Comparison of ENCODE assay signal across 1 cellular context in genomic region chr9:107425110-107426025, GRCh38.
A peak's percentile ranks its signal among the peaks of the same experiment; 100 is the strongest.
TF ChIP-seq lines count a peak whose summit lies in the region.

No MANE protein-coding gene starts in this region.

TF ChIP-seq in HepG2, 621 proteins besides CTCF, POLR2A, EP300 and RAD21 (continued from another document and continues in another):
- no peak for TF ChIP-seq THAP8 (CRISPR knock-in tag; IDR thresholded peaks at IDR 0.05; ENCODE audit: borderline replicate concordance)
- no peak for TF ChIP-seq ZNF24 (IDR thresholded peaks at IDR 0.05)
- no peak for TF ChIP-seq ZNF605 (CRISPR knock-in tag; IDR thresholded peaks at IDR 0.05)
- no peak for TF ChIP-seq ZNF292 (CRISPR knock-in tag; IDR thresholded peaks at IDR 0.05; ENCODE audit: borderline replicate concordance, low read depth)
- no peak for TF ChIP-seq NR2F6 (IDR thresholded peaks at IDR 0.05)
- TF ChIP-seq NR2F6 (CRISPR knock-in tag; IDR thresholded peaks at IDR 0.05) = no peak
- TF ChIP-seq ZNF263 (CRISPR knock-in tag; IDR thresholded peaks at IDR 0.05) = no peak
- TF ChIP-seq PAX8 (CRISPR knock-in tag; IDR thresholded peaks at IDR 0.05; ENCODE audit: borderline replicate concordance) = no peak
- TF ChIP-seq ZNF615 (CRISPR knock-in tag; IDR thresholded peaks at IDR 0.05; ENCODE audit: borderline replicate concordance) = no peak
- TF ChIP-seq, protein P1, sequence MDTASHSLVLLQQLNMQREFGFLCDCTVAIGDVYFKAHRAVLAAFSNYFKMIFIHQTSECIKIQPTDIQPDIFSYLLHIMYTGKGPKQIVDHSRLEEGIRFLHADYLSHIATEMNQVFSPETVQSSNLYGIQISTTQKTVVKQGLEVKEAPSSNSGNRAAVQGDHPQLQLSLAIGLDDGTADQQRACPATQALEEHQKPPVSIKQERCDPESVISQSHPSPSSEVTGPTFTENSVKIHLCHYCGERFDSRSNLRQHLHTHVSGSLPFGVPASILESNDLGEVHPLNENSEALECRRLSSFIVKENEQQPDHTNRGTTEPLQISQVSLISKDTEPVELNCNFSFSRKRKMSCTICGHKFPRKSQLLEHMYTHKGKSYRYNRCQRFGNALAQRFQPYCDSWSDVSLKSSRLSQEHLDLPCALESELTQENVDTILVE (CRISPR knock-in tag; IDR thresholded peaks at IDR 0.05) = no peak
- no peak for TF ChIP-seq ZKSCAN5 (CRISPR knock-in tag; IDR thresholded peaks at IDR 0.05)
- no peak for TF ChIP-seq DPF2 (CRISPR knock-in tag; IDR thresholded peaks at IDR 0.05; ENCODE audit: borderline replicate concordance, low read depth)
- TF ChIP-seq GPN1 (CRISPR knock-in tag; IDR thresholded peaks at IDR 0.05; ENCODE audit: borderline replicate concordance) = no peak
- TF ChIP-seq, protein P2, sequence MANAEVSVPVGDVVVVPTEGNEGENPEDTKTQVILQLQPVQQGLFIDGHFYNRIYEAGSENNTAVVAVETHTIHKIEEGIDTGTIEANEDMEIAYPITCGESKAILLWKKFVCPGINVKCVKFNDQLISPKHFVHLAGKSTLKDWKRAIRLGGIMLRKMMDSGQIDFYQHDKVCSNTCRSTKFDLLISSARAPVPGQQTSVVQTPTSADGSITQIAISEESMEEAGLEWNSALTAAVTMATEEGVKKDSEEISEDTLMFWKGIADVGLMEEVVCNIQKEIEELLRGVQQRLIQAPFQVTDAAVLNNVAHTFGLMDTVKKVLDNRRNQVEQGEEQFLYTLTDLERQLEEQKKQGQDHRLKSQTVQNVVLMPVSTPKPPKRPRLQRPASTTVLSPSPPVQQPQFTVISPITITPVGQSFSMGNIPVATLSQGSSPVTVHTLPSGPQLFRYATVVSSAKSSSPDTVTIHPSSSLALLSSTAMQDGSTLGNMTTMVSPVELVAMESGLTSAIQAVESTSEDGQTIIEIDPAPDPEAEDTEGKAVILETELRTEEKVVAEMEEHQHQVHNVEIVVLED (CRISPR knock-in tag; IDR thresholded peaks at IDR 0.05; ENCODE audit: borderline replicate concordance) = no peak
- TF ChIP-seq ZNF556 (CRISPR knock-in tag; IDR thresholded peaks at IDR 0.05; ENCODE audit: borderline replicate concordance) = no peak
- no peak for TF ChIP-seq ZNF788 (CRISPR knock-in tag; IDR thresholded peaks at IDR 0.05; ENCODE audit: borderline replicate concordance)
- TF ChIP-seq ZNF512B (CRISPR knock-in tag; IDR thresholded peaks at IDR 0.05; ENCODE audit: borderline replicate concordance) = 0 out of 2 replicates have a peak, but pooled peaks have one; percentile 34
- no peak for TF ChIP-seq CBX1 (IDR thresholded peaks at IDR 0.05; ENCODE audit: low read depth)
- no peak for TF ChIP-seq ZNF318 (CRISPR knock-in tag; IDR thresholded peaks at IDR 0.05)
- TF ChIP-seq ERF (CRISPR knock-in tag; IDR thresholded peaks at IDR 0.05) = no peak
- TF ChIP-seq ZSCAN31 (CRISPR knock-in tag; IDR thresholded peaks at IDR 0.05; ENCODE audit: low read depth) = no peak
- TF ChIP-seq, protein P3, sequence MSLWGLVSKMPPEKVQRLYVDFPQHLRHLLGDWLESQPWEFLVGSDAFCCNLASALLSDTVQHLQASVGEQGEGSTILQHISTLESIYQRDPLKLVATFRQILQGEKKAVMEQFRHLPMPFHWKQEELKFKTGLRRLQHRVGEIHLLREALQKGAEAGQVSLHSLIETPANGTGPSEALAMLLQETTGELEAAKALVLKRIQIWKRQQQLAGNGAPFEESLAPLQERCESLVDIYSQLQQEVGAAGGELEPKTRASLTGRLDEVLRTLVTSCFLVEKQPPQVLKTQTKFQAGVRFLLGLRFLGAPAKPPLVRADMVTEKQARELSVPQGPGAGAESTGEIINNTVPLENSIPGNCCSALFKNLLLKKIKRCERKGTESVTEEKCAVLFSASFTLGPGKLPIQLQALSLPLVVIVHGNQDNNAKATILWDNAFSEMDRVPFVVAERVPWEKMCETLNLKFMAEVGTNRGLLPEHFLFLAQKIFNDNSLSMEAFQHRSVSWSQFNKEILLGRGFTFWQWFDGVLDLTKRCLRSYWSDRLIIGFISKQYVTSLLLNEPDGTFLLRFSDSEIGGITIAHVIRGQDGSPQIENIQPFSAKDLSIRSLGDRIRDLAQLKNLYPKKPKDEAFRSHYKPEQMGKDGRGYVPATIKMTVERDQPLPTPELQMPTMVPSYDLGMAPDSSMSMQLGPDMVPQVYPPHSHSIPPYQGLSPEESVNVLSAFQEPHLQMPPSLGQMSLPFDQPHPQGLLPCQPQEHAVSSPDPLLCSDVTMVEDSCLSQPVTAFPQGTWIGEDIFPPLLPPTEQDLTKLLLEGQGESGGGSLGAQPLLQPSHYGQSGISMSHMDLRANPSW (CRISPR knock-in tag; IDR thresholded peaks at IDR 0.05; ENCODE audit: borderline replicate concordance) = no peak
- TF ChIP-seq MXD4 (CRISPR knock-in tag; IDR thresholded peaks at IDR 0.05) = no peak
- TF ChIP-seq SPEN (CRISPR knock-in tag; IDR thresholded peaks at IDR 0.05; ENCODE audit: low read depth) = no peak
- TF ChIP-seq ZKSCAN8 (CRISPR knock-in tag; IDR thresholded peaks at IDR 0.05; ENCODE audit: borderline replicate concordance) = no peak
- no peak for TF ChIP-seq ZNF629 (CRISPR knock-in tag; conservative IDR thresholded peaks at IDR 0.05)
- no peak for TF ChIP-seq ETS1 (CRISPR knock-in tag; IDR thresholded peaks at IDR 0.05)
- TF ChIP-seq ZMYM3 (CRISPR knock-in tag; IDR thresholded peaks at IDR 0.05) = no peak
- 0 out of 2 replicates have a peak, but pooled peaks have one; percentile 42 for TF ChIP-seq NFKB2 (CRISPR knock-in tag; IDR thresholded peaks at IDR 0.05; ENCODE audit: borderline replicate concordance)
- TF ChIP-seq PCBP2 (optimal IDR thresholded peaks at IDR 0.05; ENCODE audit: low read depth, low read length, poor library complexity, severe bottlenecking) = no peak
- TF ChIP-seq ZNF552 (CRISPR knock-in tag; IDR thresholded peaks at IDR 0.05; ENCODE audit: borderline replicate concordance) = peak; percentile 52; the same call in 1 of the 2 replicates
- TF ChIP-seq, protein P4, sequence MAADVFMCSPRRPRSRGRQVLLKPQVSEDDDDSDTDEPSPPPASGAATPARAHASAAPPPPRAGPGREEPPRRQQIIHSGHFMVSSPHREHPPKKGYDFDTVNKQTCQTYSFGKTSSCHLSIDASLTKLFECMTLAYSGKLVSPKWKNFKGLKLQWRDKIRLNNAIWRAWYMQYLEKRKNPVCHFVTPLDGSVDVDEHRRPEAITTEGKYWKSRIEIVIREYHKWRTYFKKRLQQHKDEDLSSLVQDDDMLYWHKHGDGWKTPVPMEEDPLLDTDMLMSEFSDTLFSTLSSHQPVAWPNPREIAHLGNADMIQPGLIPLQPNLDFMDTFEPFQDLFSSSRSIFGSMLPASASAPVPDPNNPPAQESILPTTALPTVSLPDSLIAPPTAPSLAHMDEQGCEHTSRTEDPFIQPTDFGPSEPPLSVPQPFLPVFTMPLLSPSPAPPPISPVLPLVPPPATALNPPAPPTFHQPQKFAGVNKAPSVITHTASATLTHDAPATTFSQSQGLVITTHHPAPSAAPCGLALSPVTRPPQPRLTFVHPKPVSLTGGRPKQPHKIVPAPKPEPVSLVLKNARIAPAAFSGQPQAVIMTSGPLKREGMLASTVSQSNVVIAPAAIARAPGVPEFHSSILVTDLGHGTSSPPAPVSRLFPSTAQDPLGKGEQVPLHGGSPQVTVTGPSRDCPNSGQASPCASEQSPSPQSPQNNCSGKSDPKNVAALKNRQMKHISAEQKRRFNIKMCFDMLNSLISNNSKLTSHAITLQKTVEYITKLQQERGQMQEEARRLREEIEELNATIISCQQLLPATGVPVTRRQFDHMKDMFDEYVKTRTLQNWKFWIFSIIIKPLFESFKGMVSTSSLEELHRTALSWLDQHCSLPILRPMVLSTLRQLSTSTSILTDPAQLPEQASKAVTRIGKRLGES (CRISPR knock-in tag; IDR thresholded peaks at IDR 0.05; ENCODE audit: borderline replicate concordance) = no peak
- peak; percentile 61; the same call in 1 of the 2 replicates for TF ChIP-seq YEATS4 (CRISPR knock-in tag; IDR thresholded peaks at IDR 0.05; ENCODE audit: borderline replicate concordance)
- TF ChIP-seq RBM22 (optimal IDR thresholded peaks at IDR 0.05; ENCODE audit: low read length) = no peak
- TF ChIP-seq BATF2 (CRISPR knock-in tag; IDR thresholded peaks at IDR 0.05) = no peak
- TF ChIP-seq HIVEP1 (CRISPR knock-in tag; IDR thresholded peaks at IDR 0.05) = no peak
- no peak for TF ChIP-seq PCBP1 (IDR thresholded peaks at IDR 0.05; ENCODE audit: borderline replicate concordance, low read depth, low read length)
